Comparison of ENCODE assay signal across 2 cellular contexts in the genomic region with DNA sequence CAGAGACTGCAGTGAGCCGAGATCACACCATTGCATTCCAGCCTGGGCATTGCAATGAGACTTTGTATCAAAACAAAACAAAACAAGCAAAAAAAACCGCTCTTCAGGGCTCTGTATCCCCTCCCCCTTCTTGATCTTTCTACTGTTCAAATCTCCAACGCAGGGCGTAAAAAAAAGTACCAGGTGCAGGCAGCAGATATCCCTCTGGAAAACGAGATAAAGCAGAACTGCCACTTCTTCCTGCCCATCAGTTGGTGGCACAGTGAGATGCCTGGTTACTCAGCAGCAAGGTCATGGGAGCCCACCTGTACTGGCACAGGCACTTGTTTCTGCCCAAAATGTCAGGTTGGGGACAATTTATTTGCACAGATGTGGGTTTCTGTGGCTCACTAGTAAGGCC.
A peak's percentile ranks its signal among the peaks of the same experiment; 100 is the strongest.
TF ChIP-seq lines count a peak whose summit lies in the region.

No MANE protein-coding gene starts in this region.

TF ChIP-seq in liver, 16 proteins besides CTCF, POLR2A, EP300 and RAD21:
- TF ChIP-seq JUND (IDR thresholded peaks at IDR 0.05) (no peak), ATF3 (IDR thresholded peaks at IDR 0.05) (no peak), FOXA2 (IDR thresholded peaks at IDR 0.05) (no peak), RXRA (IDR thresholded peaks at IDR 0.05) (peak in 1 of 2 donors; percentile 9), HNF4A (conservative IDR thresholded peaks at IDR 0.05) (peak; percentile 11 to 37)

TF ChIP-seq in HepG2, 621 proteins besides CTCF, POLR2A, EP300 and RAD21:
- TF ChIP-seq TCF12 (IDR thresholded peaks at IDR 0.05), result no peak
- no peak for TF ChIP-seq TCF12 (CRISPR knock-in tag; IDR thresholded peaks at IDR 0.05)
